Comparison of ENCODE assay signal across 10 cellular contexts in the genomic region with DNA sequence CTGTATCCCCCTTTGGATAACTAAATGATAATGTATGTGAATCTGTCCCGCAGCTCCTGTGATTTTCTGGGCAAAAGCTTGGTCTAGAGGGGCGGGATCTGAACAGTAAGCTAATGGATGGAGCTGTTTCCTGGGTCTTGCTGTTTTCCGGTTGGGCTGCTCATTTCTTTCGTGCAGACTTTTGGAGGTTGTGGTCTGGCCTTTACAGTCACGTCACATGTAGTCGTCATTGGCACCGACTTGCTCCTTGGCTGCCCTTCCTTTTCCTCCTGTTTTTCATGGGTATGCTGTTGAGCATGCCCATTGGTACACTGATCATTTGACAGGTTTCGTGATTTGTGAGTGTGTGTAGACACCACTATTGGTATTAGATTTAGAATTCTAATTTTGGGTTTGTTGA. TPM values are rescaled to one million over a fixed set of nuclear protein-coding genes. Genes with fewer than 3 reads are reported as not detected.
DNase-seq lines count a peak whose midpoint lies in the region; ATAC-seq and TF ChIP-seq lines count a peak whose summit lies in the region.
"Had no signal": no experiment of that assay in that cellular context is flagged by ENCODE, and none has a peak within 500 bp of the region (broad histone marks: within the 10 kb centered on the region; RNA-seq: fewer than 3 reads in every experiment).

No MANE protein-coding gene starts in this region.

- H3K4me1 Mint-ChIP-seq in activated naive CD4-positive, alpha-beta T cell treated with anti-CD3 and anti-CD28 coated beads, Interleukin-2, amount 10 ng/mL, durations not matched to agents 7 days and 5 days: peaks cover 73% of the 10 kb centered on the region
- peaks cover 71% of the 10 kb centered on the region for H3K4me1 Mint-ChIP-seq in activated B cell treated with CpG ODN at 0.5 μM for 24 hours
- H3K4me1 Mint-ChIP-seq in stimulated activated memory B cell treated with anti-CD40 and anti-IgM and Interleukin-4, amounts not matched to agents 10 μg/mL and 1 μg/mL and 100 μg/mL, for 72 hours: peaks cover 77% of the 10 kb centered on the region

- TF ChIP-seq CTCF in activated B cell treated with CpG ODN at 0.5 μM for 24 hours (IDR thresholded peaks at IDR 0.05) (no peak), fibroblast of pulmonary artery (IDR thresholded peaks at IDR 0.05; ENCODE audit: low read length, missing control alignments) (no peak)

- DNase-seq in activated naive CD4-positive, alpha-beta T cell treated with anti-CD3 and anti-CD28 coated beads, Interleukin-2, amount 10 ng/mL, durations not matched to agents 7 days and 5 days: no peak
- DNase-seq in activated naive CD4-positive, alpha-beta T cell treated with Interleukin-2 at 50 U/mL for 16 hours: no peak
- DNase-seq in activated B cell treated with CpG ODN at 0.5 μM for 24 hours (no peak), fibroblast of pulmonary artery (ENCODE audit: low read depth) (peak; percentile 46), AML-193 (lab: John Stamatoyannopoulos, UW) (no peak), SKM-1 (lab: John Stamatoyannopoulos, UW; ENCODE audit: unreplicated experiment) (no peak)
- DNase-seq: NCI-H69 had no signal

- peaks cover 45% of the 10 kb centered on the region for H3K36me3 Mint-ChIP-seq in activated naive CD4-positive, alpha-beta T cell treated with anti-CD3 and anti-CD28 coated beads, Interleukin-2, amount 10 ng/mL, durations not matched to agents 7 days and 5 days
- H3K36me3 Mint-ChIP-seq in activated B cell treated with CpG ODN at 0.5 μM for 24 hours (ENCODE audit: low read depth): peaks cover 37% of the 10 kb centered on the region
- peaks cover 43% of the 10 kb centered on the region for H3K36me3 Mint-ChIP-seq in stimulated activated memory B cell treated with anti-CD40 and anti-IgM and Interleukin-4, amounts not matched to agents 10 μg/mL and 1 μg/mL and 100 μg/mL, for 72 hours

- H3K4me3 ChIP-seq in fibroblast of pulmonary artery (replicated peaks; ENCODE audit: low read depth, low read length): no peak overlapping the region

- POLR2A ChIA-PET in activated B cell treated with CpG ODN at 0.5 μM for 24 hours (lab: Charles Lee): interaction anchor here (7.1 kb wide), 1 partner anchor 82 kb away, joined by 173 read pairs; a partner anchor contains a TSS

- no peaks in the 10 kb centered on the region for H3K9me3 Mint-ChIP-seq in activated naive CD4-positive, alpha-beta T cell treated with anti-CD3 and anti-CD28 coated beads, Interleukin-2, amount 10 ng/mL, durations not matched to agents 7 days and 5 days
- H3K9me3 Mint-ChIP-seq in activated B cell treated with CpG ODN at 0.5 μM for 24 hours: no peaks in the 10 kb centered on the region
- no peaks in the 10 kb centered on the region for H3K9me3 Mint-ChIP-seq in stimulated activated memory B cell treated with anti-CD40 and anti-IgM and Interleukin-4, amounts not matched to agents 10 μg/mL and 1 μg/mL and 100 μg/mL, for 72 hours
- H3K9me3 Mint-ChIP-seq: memory B cell had no signal

- no peaks in the 10 kb centered on the region for H3K27me3 Mint-ChIP-seq in activated naive CD4-positive, alpha-beta T cell treated with anti-CD3 and anti-CD28 coated beads, Interleukin-2, amount 10 ng/mL, durations not matched to agents 7 days and 5 days
- H3K27me3 Mint-ChIP-seq in activated B cell treated with CpG ODN at 0.5 μM for 24 hours: no peaks in the 10 kb centered on the region
- H3K27me3 Mint-ChIP-seq in stimulated activated memory B cell treated with anti-CD40 and anti-IgM and Interleukin-4, amounts not matched to agents 10 μg/mL and 1 μg/mL and 100 μg/mL, for 72 hours: no peaks in the 10 kb centered on the region
- H3K27me3 Mint-ChIP-seq: memory B cell had no signal

- H3K4me3 Mint-ChIP-seq in activated naive CD4-positive, alpha-beta T cell treated with anti-CD3 and anti-CD28 coated beads, Interleukin-2, amount 10 ng/mL, durations not matched to agents 7 days and 5 days: peak overlapping the region; percentile 25
- H3K4me3 Mint-ChIP-seq in activated B cell treated with CpG ODN at 0.5 μM for 24 hours: peak overlapping the region; percentile 33
- peak overlapping the region; percentile 29 for H3K4me3 Mint-ChIP-seq in stimulated activated memory B cell treated with anti-CD40 and anti-IgM and Interleukin-4, amounts not matched to agents 10 μg/mL and 1 μg/mL and 100 μg/mL, for 72 hours

- H3K27ac Mint-ChIP-seq in activated naive CD4-positive, alpha-beta T cell treated with anti-CD3 and anti-CD28 coated beads, Interleukin-2, amount 10 ng/mL, durations not matched to agents 7 days and 5 days: no peak overlapping the region
- H3K27ac Mint-ChIP-seq in activated B cell treated with CpG ODN at 0.5 μM for 24 hours: no peak overlapping the region
- no peak overlapping the region for H3K27ac Mint-ChIP-seq in stimulated activated memory B cell treated with anti-CD40 and anti-IgM and Interleukin-4, amounts not matched to agents 10 μg/mL and 1 μg/mL and 100 μg/mL, for 72 hours
- H3K27ac Mint-ChIP-seq: memory B cell had no signal

- intact Hi-C loops in activated B cell treated with CpG ODN at 0.5 μM for 24 hours (cut with micrococcal nuclease): no loop called here

- ATAC-seq in activated B cell treated with CpG ODN at 0.5 μM for 24 hours (ENCODE audit: low read depth) (no peak), HG03354 (IDR thresholded peaks at IDR 0.05; ENCODE audit: poor library complexity, severe bottlenecking, unreplicated experiment) (no peak)
- ATAC-seq in stimulated activated memory B cell treated with anti-CD40 and anti-IgM and Interleukin-4, amounts not matched to agents 10 μg/mL and 1 μg/mL and 100 μg/mL, for 72 hours: no peak

- CTCF ChIA-PET in activated naive CD4-positive, alpha-beta T cell treated with anti-CD3 and anti-CD28 coated beads, Interleukin-2, amount 10 ng/mL, durations not matched to agents 7 days and 5 days (lab: Charles Lee): interaction anchor here (1.4 kb wide), 1 partner anchor 12 kb away, joined by 3 read pairs; no protein-coding TSS in a partner anchor
- CTCF ChIA-PET in activated B cell treated with CpG ODN at 0.5 μM for 24 hours (lab: Charles Lee): no interaction called here

RNA-seq across cellular contexts. Expression of a gene that starts 2.0 kb away (rescaled TPM):
- total RNA-seq in activated B cell treated with CpG ODN at 0.5 μM for 24 hours: 65.5 and 68.7 TPM in 2 replicates

RNA-seq across cellular contexts. Expression of a gene that starts 2.3 kb away (rescaled TPM):
- total RNA-seq in activated B cell treated with CpG ODN at 0.5 μM for 24 hours: 9.2 and 11.1 TPM in 2 replicates
